Comparison of ENCODE assay signal across 8 cellular contexts in the genomic region with DNA sequence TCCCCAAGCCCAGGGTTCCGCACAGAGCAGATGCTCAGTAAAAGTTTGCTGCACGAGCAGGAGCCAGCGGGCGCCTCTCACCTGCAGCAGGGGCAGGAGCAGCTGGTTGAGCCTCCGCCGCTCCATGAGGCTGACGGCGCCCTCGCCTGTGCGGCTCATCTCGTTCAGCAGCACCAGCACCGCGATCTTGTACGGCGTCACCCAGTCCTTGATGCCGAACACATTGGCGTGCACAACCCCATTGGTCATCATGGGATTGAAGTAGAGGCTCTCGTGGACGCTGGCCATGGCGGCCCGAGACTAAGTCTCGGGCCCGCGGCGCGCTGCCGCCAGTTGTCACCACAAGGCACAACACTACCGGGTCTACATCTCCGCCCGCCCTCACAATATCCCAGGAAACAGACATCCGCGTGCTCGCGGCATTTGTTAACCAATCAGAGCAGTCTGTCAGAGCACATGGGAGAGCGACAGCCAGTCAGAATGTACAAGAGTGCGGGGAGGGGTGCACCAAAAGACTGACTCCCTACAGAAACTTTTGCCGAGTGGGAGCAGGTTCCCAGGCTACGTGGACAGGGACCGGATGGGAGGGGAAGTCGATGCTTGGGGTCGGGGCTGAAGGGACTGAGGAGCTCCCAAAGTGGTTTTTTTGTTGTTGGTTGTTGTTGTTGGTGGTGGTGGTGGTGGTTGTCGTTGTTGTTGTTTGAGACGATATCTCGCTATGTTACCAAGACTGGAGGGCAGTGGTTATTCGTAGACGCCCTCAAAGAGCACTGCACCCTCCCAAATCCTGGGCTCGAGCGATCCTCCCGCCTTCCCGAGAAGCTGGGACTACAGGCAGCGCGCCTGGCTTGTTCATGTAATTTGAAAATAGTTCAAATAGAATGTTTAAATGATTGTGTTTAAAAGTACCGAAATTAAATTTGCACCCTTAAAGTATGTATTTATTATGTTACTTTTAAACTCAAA. TPM values are rescaled to one million over a fixed set of nuclear protein-coding genes. Genes with fewer than 3 reads are reported as not detected.
DNase-seq lines count a peak whose midpoint lies in the region; ATAC-seq and TF ChIP-seq lines count a peak whose summit lies in the region.

A gene with protein sequence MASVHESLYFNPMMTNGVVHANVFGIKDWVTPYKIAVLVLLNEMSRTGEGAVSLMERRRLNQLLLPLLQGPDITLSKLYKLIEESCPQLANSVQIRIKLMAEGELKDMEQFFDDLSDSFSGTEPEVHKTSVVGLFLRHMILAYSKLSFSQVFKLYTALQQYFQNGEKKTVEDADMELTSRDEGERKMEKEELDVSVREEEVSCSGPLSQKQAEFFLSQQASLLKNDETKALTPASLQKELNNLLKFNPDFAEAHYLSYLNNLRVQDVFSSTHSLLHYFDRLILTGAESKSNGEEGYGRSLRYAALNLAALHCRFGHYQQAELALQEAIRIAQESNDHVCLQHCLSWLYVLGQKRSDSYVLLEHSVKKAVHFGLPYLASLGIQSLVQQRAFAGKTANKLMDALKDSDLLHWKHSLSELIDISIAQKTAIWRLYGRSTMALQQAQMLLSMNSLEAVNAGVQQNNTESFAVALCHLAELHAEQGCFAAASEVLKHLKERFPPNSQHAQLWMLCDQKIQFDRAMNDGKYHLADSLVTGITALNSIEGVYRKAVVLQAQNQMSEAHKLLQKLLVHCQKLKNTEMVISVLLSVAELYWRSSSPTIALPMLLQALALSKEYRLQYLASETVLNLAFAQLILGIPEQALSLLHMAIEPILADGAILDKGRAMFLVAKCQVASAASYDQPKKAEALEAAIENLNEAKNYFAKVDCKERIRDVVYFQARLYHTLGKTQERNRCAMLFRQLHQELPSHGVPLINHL (minus strand): TSS at position 359 of the 966 bp plus-strand sequence. CDS start 71 bp downstream, at position 288.

- no peaks in the 10 kb centered on the region for H4K20me1 ChIP-seq in KMS-11 (ENCODE audit: insufficient read depth)

- H3K27me3 ChIP-seq in KMS-11 (ENCODE audit: insufficient read depth, low read depth), result no peaks in the 10 kb centered on the region
- H3K27me3 ChIP-seq in Peyer's patch, result no peaks in the 10 kb centered on the region
- H3K27me3 ChIP-seq in muscle layer of colon (ENCODE audit: control insufficient read depth in 1 of 2, insufficient read depth in 2 of 2, low read length in 2 of 2), result no peaks in the 10 kb centered on the region

- H3K9me3 ChIP-seq in Peyer's patch (no peaks in the 10 kb centered on the region), muscle layer of colon (ENCODE audit: low read length) (no peaks in the 10 kb centered on the region)

- H3K36me3 ChIP-seq in KMS-11 (ENCODE audit: insufficient read depth), result no peaks in the 10 kb centered on the region
- H3K36me3 ChIP-seq in Peyer's patch, result peaks cover 0 to 1% (median 0%) of the 10 kb centered on the region in 3 donors
- peaks cover under 1% of the 10 kb centered on the region for H3K36me3 ChIP-seq in muscle layer of colon (ENCODE audit: insufficient read depth, low read length)

- H3K27ac ChIP-seq in KMS-11 (peak within 1 kb of the TSS; percentile 83), Peyer's patch (peak within 1 kb of the TSS; percentile 55 to 89 (median 82)), muscle layer of colon (ENCODE audit: low read depth, low read length) (peak within 1 kb of the TSS; percentile 83)

- H3K79me2 ChIP-seq in KMS-11 (ENCODE audit: insufficient read depth, low read depth), result peaks cover 44% of the 10 kb centered on the region

- DNase-seq in DMS79 (lab: John Stamatoyannopoulos, UW), result peak; percentile 98
- peak; percentile 93 to 97 (median 94) for DNase-seq in Peyer's patch
- peak; percentile 90 to 92 for DNase-seq in activated T-cell treated with anti-CD3 and anti-CD28 coated beads, Interleukin-2, amount 50 U/mL, for 48 hours
- peak; percentile 72 for DNase-seq in stimulated activated CD8-positive, alpha-beta memory T cell treated with anti-CD3 and anti-CD28 coated beads, Interleukin-7, amount 100 ng/mL, for 24 hours (ENCODE audit: low read depth)

- H2AFZ ChIP-seq in KMS-11 (ENCODE audit: low read depth), result peak within 1 kb of the TSS; percentile 83

- peak within 1 kb of the TSS; percentile 62 for H3K4me2 ChIP-seq in KMS-11

- H3K4me3 ChIP-seq in KMS-11 (IDR thresholded peaks at IDR 0.05; ENCODE audit: insufficient read depth, low read depth, low read length) (no peak within 1 kb of the TSS), Peyer's patch (peak within 1 kb of the TSS; percentile 47 to 95 (median 86)), muscle layer of colon (ENCODE audit: low read depth in 1 of 2, low read length in 2 of 2) (peak within 1 kb of the TSS; percentile 93 to 95)

- TF ChIP-seq CTCF in KMS-11 (conservative IDR thresholded peaks at IDR 0.05; ENCODE audit: low read depth, low read length) (no peak), Peyer's patch (IDR thresholded peaks at IDR 0.05) (peak in 3 of 6 experiments; percentile 1 to 31 (median 15))

- peak within 1 kb of the TSS; percentile 83 for H3K9ac ChIP-seq in KMS-11
- H3K9ac ChIP-seq in muscle layer of colon (ENCODE audit: low read length), result peak within 1 kb of the TSS; percentile 88

- TF ChIP-seq POLR2A in Peyer's patch (IDR thresholded peaks at IDR 0.05), result peak; percentile 83 to 92

- ATAC-seq in GM21737 (IDR thresholded peaks at IDR 0.05; ENCODE audit: unreplicated experiment) (peak; percentile 97), esophagus mucosa (peak; percentile 100)

- peaks cover 6% of the 10 kb centered on the region for H3K4me1 ChIP-seq in KMS-11 (ENCODE audit: low read depth, poor library complexity, severe bottlenecking)
- H3K4me1 ChIP-seq in Peyer's patch, result peaks cover 0 to 7% (median 3%) of the 10 kb centered on the region in 4 donors
- H3K4me1 ChIP-seq in muscle layer of colon (ENCODE audit: insufficient read depth, low read length), result peaks cover 8% of the 10 kb centered on the region

RNA-seq across cellular contexts. Expression of the gene that starts here (rescaled TPM):
- total RNA-seq in Peyer's patch, result 100 to 1,000 TPM; 101 to 381 (median 139) TPM
- 68.2 TPM for total RNA-seq in esophagus mucosa
